In genomic region chr9:112970939-112971338, GRCh38 we compare ENCODE assay signal across 11 cellular contexts. TPM values are rescaled to one million over a fixed set of nuclear protein-coding genes. Genes with fewer than 3 reads are reported as not detected.
DNase-seq lines count a peak whose midpoint lies in the region; ATAC-seq and TF ChIP-seq lines count a peak whose summit lies in the region.
"Had no signal": no experiment of that assay in that cellular context is flagged by ENCODE, and none has a peak within 500 bp of the region (broad histone marks: within the 10 kb centered on the region; RNA-seq: fewer than 3 reads in every experiment).

No MANE protein-coding gene starts in this region.

- H3K27me3 Mint-ChIP-seq in CD4-positive, alpha-beta memory T cell: peaks cover 10 to 17% of the 10 kb centered on the region in 2 donors

- H3K27ac Mint-ChIP-seq in CD4-positive, alpha-beta memory T cell: no peak overlapping the region
- H3K27ac Mint-ChIP-seq: naive thymus-derived CD8-positive, alpha-beta T cell had no signal

- no peaks in the 10 kb centered on the region for H3K36me3 ChIP-seq in CD4-positive, alpha-beta memory T cell (ENCODE audit: insufficient read depth, low read length)

- no peaks in the 10 kb centered on the region for H3K36me3 Mint-ChIP-seq in CD4-positive, alpha-beta memory T cell

- CTCF ChIA-PET in CD4-positive, alpha-beta memory T cell (lab: Charles Lee; ENCODE audit: partially characterized antibody): no interaction called here

- no peak for ATAC-seq in foreskin keratinocyte
- ATAC-seq in HG03045 (IDR thresholded peaks at IDR 0.05; ENCODE audit: unreplicated experiment): no peak
- no peak for ATAC-seq in HG03135 (IDR thresholded peaks at IDR 0.05; ENCODE audit: unreplicated experiment)
- ATAC-seq: naive thymus-derived CD8-positive, alpha-beta T cell had no signal

- no peak overlapping the region for H3K4me3 Mint-ChIP-seq in CD4-positive, alpha-beta memory T cell
- H3K4me3 Mint-ChIP-seq: naive thymus-derived CD8-positive, alpha-beta T cell had no signal

- in situ Hi-C loops in SK-MEL-5 (cut with HindIII; ENCODE audit: low pct_unique_long_range_greater_than_20kb, low sequenced_read_pairs): no loop called here

- no peaks in the 10 kb centered on the region for H3K4me1 ChIP-seq in foreskin keratinocyte
- H3K4me1 ChIP-seq in CD4-positive, alpha-beta memory T cell (ENCODE audit: insufficient read depth, low read length): no peaks in the 10 kb centered on the region
- H3K4me1 ChIP-seq: testis had no signal

- no peak overlapping the region for H3K4me3 ChIP-seq in CD4-positive, alpha-beta memory T cell (ENCODE audit: low read length in 2 of 2)
- H3K4me3 ChIP-seq: testis had no signal

- intact Hi-C loops in CD4-positive, alpha-beta memory T cell (cut with micrococcal nuclease): no loop called here

- H3K9me3 ChIP-seq in CD4-positive, alpha-beta memory T cell (ENCODE audit: control insufficient read depth in 1 of 2, low read length in 2 of 2): no peaks in the 10 kb centered on the region
- H3K9me3 ChIP-seq: testis had no signal

- peaks cover 0 to 23% (median 6%) of the 10 kb centered on the region in 8 donors for H3K9me3 Mint-ChIP-seq in CD4-positive, alpha-beta memory T cell

- no peak overlapping the region for H3K27ac ChIP-seq in foreskin keratinocyte
- H3K27ac ChIP-seq in CD4-positive, alpha-beta memory T cell (ENCODE audit: low read depth, low read length): no peak overlapping the region
- H3K27ac ChIP-seq: testis had no signal

- peak; percentile 11 for TF ChIP-seq CTCF in foreskin keratinocyte (conservative IDR thresholded peaks at IDR 0.05)

- DNase-seq in COR-L47 (lab: John Stamatoyannopoulos, UW) (peak; percentile 2), HT-29 (ENCODE audit: low spot score) (peak; percentile 20), SK-MEL-5 (ENCODE audit: low read depth, low spot score) (peak; percentile 33), foreskin keratinocyte (no peak), NCI-H187 treated with DMSO at 0.1 percent for 48 hours (lab: John Stamatoyannopoulos, UW) (no peak)
- DNase-seq in CD4-positive, alpha-beta memory T cell: no peak
- DNase-seq: naive thymus-derived CD8-positive, alpha-beta T cell; NK-92 treated with Interleukin-12 subunit alpha and Interleukin-12 subunit beta, amount 100 ng/mL, for 24 hours had no signal

- POLR2A ChIA-PET in CD4-positive, alpha-beta memory T cell (lab: Charles Lee; ENCODE audit: partially characterized antibody): no interaction called here

- H3K27me3 ChIP-seq in foreskin keratinocyte: peaks cover 6% of the 10 kb centered on the region
- no peaks in the 10 kb centered on the region for H3K27me3 ChIP-seq in CD4-positive, alpha-beta memory T cell (ENCODE audit: insufficient read depth, low read length)
- H3K27me3 ChIP-seq: testis had no signal

- no peaks in the 10 kb centered on the region for H3K4me1 Mint-ChIP-seq in CD4-positive, alpha-beta memory T cell
- H3K4me1 Mint-ChIP-seq: naive thymus-derived CD8-positive, alpha-beta T cell had no signal

RNA-seq across cellular contexts. Expression of gene ZNF883, which starts 41.1 kb away (rescaled TPM):
- not detected in 2 replicates for total RNA-seq in HT-29 (2014; rRNA removed; shearing (Covaris generic))
- 0.13 and 0.69 TPM in 2 replicates for total RNA-seq in SK-MEL-5 (2014; rRNA removed; shearing (Covaris generic))
- 0.15 and 0.27 TPM in 2 replicates for polyA plus RNA-seq in SK-MEL-5 (2015; cell fraction: cytosol; rRNA removed)
- 0.21 and 3.9 TPM in 2 replicates for polyA plus RNA-seq in SK-MEL-5 (2015; cell fraction: nucleus; rRNA removed)
- total RNA-seq in foreskin keratinocyte: 1.6 and 3.3 TPM in 2 replicates
- polyA plus RNA-seq in foreskin keratinocyte: 1.1 and 1.7 TPM in 2 replicates
- total RNA-seq in CD4-positive, alpha-beta memory T cell: under 1 TPM; 0.67 to 0.72 TPM
- 1 to 10 TPM; 1.6 to 1.7 TPM for polyA plus RNA-seq in CD4-positive, alpha-beta memory T cell

Comparison
In these comparisons a context has a peak if more than half of its experiments do, and no peak if none do; other contexts are left out.
1. DNase-seq: peak in COR-L47 (single experiment), HT-29 (single experiment) and SK-MEL-5 (single experiment); none in foreskin keratinocyte (0 of 2), CD4-positive, alpha-beta memory T cell (0 of 5) and NCI-H187 treated with DMSO at 0.1 percent for 48 hours (single experiment).